ENCODE assay signal across 8 cellular contexts in the genomic region with DNA sequence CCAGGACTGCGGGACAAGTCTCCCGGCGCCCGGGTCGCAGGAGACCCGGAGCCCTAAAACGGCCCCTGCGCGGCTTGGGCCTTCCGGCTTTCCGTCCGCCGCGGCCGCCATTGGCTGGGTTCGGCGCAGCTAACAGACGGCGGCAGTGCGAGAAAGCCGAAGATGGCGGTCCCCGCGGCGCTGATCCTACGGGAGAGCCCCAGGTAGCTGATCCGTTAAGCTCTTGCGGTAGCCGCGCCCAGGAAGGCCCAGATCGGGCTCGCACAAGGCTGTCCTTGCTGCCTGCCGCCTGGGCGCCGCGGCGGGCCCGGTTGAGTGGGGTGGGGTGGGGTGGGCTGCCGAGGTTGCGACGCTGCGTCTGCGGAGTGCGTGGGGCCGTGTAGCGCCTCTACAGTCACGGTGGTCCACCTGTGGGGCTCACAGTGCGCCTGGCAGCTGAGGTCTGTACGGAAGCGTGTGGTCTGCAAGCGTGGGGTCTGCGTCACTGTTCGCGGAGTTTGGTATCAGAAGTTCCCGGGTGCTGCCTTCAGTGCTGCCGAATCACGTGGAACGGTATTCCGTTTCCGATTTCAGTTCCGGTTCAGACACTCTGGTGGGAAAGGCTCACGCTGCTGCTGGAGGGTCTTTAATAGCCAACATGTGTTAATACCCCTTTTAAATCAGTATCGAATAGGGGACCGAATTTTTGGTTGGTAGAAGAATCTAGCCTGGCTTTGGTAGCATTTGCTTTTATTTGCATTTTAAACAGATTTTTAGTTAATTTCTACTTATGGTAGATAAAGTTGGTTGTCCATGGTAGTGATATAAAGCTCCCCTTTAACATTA. TPM values are rescaled to one million over a fixed set of nuclear protein-coding genes. Genes with fewer than 3 reads are reported as not detected.
DNase-seq lines count a peak whose midpoint lies in the region; ATAC-seq, FAIRE-seq and TF ChIP-seq lines count a peak whose summit lies in the region.

TSS of gene COMMD10 (plus strand) at position 135 of the 825 bp plus-strand sequence.

- H4K20me1 ChIP-seq in keratinocyte (ENCODE audit: control insufficient read depth, extremely low read depth, insufficient read depth, low read length) = no peaks in the 10 kb centered on the region

- peak within 1 kb of the TSS; percentile 91 to 94 (median 92) for H3K4me3 ChIP-seq in keratinocyte (ENCODE audit: control insufficient read depth in 2 of 3, extremely low read depth in 1 of 3, insufficient read depth in 2 of 3, low read depth in 1 of 3, low read length in 3 of 3)

- dilution Hi-C loops in keratinocyte (cut with MboI; ENCODE audit: extremely low pct_ligation_motif_present, low sequenced_read_pairs) = no loop called here

- H3K4me1 ChIP-seq in keratinocyte (ENCODE audit: control insufficient read depth, extremely low read depth, insufficient read depth, low read length) = peaks cover 11% of the 10 kb centered on the region

- H3K4me1 Mint-ChIP-seq in central memory CD8-positive, alpha-beta T cell = peaks cover 35% of the 10 kb centered on the region

- H3K27me3 Mint-ChIP-seq in central memory CD8-positive, alpha-beta T cell = no peaks in the 10 kb centered on the region

- H3K4me2 ChIP-seq in keratinocyte (ENCODE audit: control insufficient read depth, extremely low read depth, insufficient read depth, low read depth, low read length) = peak within 1 kb of the TSS; percentile 98

- TF ChIP-seq CTCF in keratinocyte (optimal IDR thresholded peaks at IDR 0.05 in 1 of 3, IDR thresholded peaks at IDR 0.05 in 1 of 3, conservative IDR thresholded peaks at IDR 0.05 in 1 of 3; ENCODE audit: extremely low read depth in 1 of 3, insufficient read depth in 2 of 3, low read length in 3 of 3) = no peak

- no peaks in the 10 kb centered on the region for H3K9me3 ChIP-seq in keratinocyte (ENCODE audit: control insufficient read depth, low read depth, low read length)

- no peaks in the 10 kb centered on the region for H3K9me1 ChIP-seq in keratinocyte (ENCODE audit: control insufficient read depth, extremely low read depth, insufficient read depth, low read length)

- peak within 1 kb of the TSS; percentile 98 for H2AFZ ChIP-seq in keratinocyte (ENCODE audit: control insufficient read depth, low read length)

- peak within 1 kb of the TSS; percentile 95 for H3K27ac Mint-ChIP-seq in central memory CD8-positive, alpha-beta T cell (ENCODE audit: low read depth)

- peak within 1 kb of the TSS; percentile 90 for H3K9ac ChIP-seq in keratinocyte (ENCODE audit: control insufficient read depth, extremely low read depth, insufficient read depth, low read length)

- H3K4me3 Mint-ChIP-seq in central memory CD8-positive, alpha-beta T cell = peak within 1 kb of the TSS; percentile 87

- H3K36me3 ChIP-seq in keratinocyte (ENCODE audit: control insufficient read depth in 2 of 2, extremely low read depth in 1 of 2, insufficient read depth in 2 of 2, low read length in 2 of 2) = no peaks in the 10 kb centered on the region

- peaks cover 19% of the 10 kb centered on the region for H3K36me3 Mint-ChIP-seq in central memory CD8-positive, alpha-beta T cell (ENCODE audit: insufficient read depth)

- DNase-seq in AG08396 (ENCODE audit: low spot score) (peak; percentile 87), NCI-H446 (lab: John Stamatoyannopoulos, UW) (peak; percentile 24 to 79), keratinocyte (ENCODE audit: low read depth, low spot score) (no peak)
- peak; percentile 68 to 80 for DNase-seq in central memory CD8-positive, alpha-beta T cell (ENCODE audit: low spot score in 2 of 2)
- DNase-seq in stimulated activated CD4-positive, alpha-beta T cell treated with anti-CD3 and anti-CD28 coated beads, Interleukin-12 subunit alpha, Interleukin-12 subunit beta, amount 100 ng/mL, for 48 hours (ENCODE audit: low read depth in 2 of 3, low spot score in 1 of 3) = peak; percentile 52 to 65 (median 56)

- peak; percentile 69 for FAIRE-seq in keratinocyte (lab: Jason Lieb, UNC)

- ATAC-seq in GM18907 (IDR thresholded peaks at IDR 0.05; ENCODE audit: unreplicated experiment) (peak; percentile 97), HG03139 (IDR thresholded peaks at IDR 0.05; ENCODE audit: unreplicated experiment) (peak; percentile 92)
- peak; percentile 94 to 97 for ATAC-seq in activated CD4-positive, CD25-positive, alpha-beta regulatory T cell treated with anti-CD3 and anti-CD28 coated beads, Interleukin-2, amount 50 U/mL, for 24 hours
- peak; percentile 97 for ATAC-seq in central memory CD8-positive, alpha-beta T cell (replicated peaks; ENCODE audit: extremely low read depth, poor library complexity, severe bottlenecking)

- peaks cover 22% of the 10 kb centered on the region for H3K79me2 ChIP-seq in keratinocyte (ENCODE audit: control insufficient read depth, insufficient read depth, low read length)

- H3K27ac ChIP-seq in keratinocyte (ENCODE audit: control insufficient read depth, insufficient read depth, low read length) = peak within 1 kb of the TSS; percentile 78

- no peaks in the 10 kb centered on the region for H3K9me3 Mint-ChIP-seq in central memory CD8-positive, alpha-beta T cell

- no peaks in the 10 kb centered on the region for H3K27me3 ChIP-seq in keratinocyte (ENCODE audit: control insufficient read depth, extremely low read depth, insufficient read depth, low read length)

RNA-seq across cellular contexts. Expression of gene COMMD10, which starts in this region (rescaled TPM):
- 13.2 to 22.3 TPM (median 15.6 TPM) in 3 replicates for polyA plus RNA-seq in keratinocyte
- polyA plus RNA-seq in keratinocyte (2011; ENCODE audit: low read depth) = 19.8 TPM
- polyA plus RNA-seq in keratinocyte (2011; cell fraction: cytosol; rRNA removed) = 10.6 and 21.0 TPM in 2 replicates
- polyA plus RNA-seq in keratinocyte (2011; cell fraction: nucleus; rRNA removed) = 9.6 and 11.9 TPM in 2 replicates
- polyA plus RNA-seq in keratinocyte (2012; ENCODE audit: low replicate concordance) = 15.9 and 23.3 TPM in 2 replicates
- polyA minus RNA-seq in keratinocyte = 1.5 to 16.3 TPM (median 5.2 TPM) in 3 replicates
- 9.4 TPM for polyA minus RNA-seq in keratinocyte (2011; cell fraction: cytosol; rRNA and poly(A)+ RNA removed)
- polyA minus RNA-seq in keratinocyte (2011; cell fraction: nucleus; rRNA and poly(A)+ RNA removed) = 11.4 and 18.8 TPM in 2 replicates
